In genomic region chr2:230696670-230697069, GRCh38 we compare ENCODE assay signal across 1 cellular context.
TF ChIP-seq lines count a peak whose summit lies in the region.

No MANE protein-coding gene starts in this region.

TF ChIP-seq in H1, 55 proteins besides CTCF, POLR2A, EP300 and RAD21:
- TF ChIP-seq CTBP2 (IDR thresholded peaks at IDR 0.05; ENCODE audit: borderline replicate concordance, insufficient read depth, insufficient read length, low read length), result no peak
- no peak for TF ChIP-seq KDM5A (IDR thresholded peaks at IDR 0.05; ENCODE audit: low read length)
